In genomic region chr19:52197964-52198363, GRCh38 we compare ENCODE assay signal across 19 cellular contexts.
"Had no signal": no experiment of that assay in that cellular context is flagged by ENCODE, and none has a peak within 500 bp of the region (broad histone marks: within the 10 kb centered on the region; RNA-seq: fewer than 3 reads in every experiment).

No MANE protein-coding gene starts in this region.

- H3K4me3 Mint-ChIP-seq: activated CD4-positive, alpha-beta memory T cell treated with anti-CD3 and anti-CD28 coated beads for 36 hours; activated naive CD4-positive, alpha-beta T cell treated with anti-CD3 and anti-CD28 coated beads, Interleukin-2, amount 10 ng/mL, durations not matched to agents 7 days and 5 days; activated naive CD8-positive, alpha-beta T cell treated with anti-CD3 and anti-CD28 coated beads, Interleukin-2, amount 50 U/mL, for 24 hours; dendritic cell treated with granulocyte-macrophage colony-stimulating factor and Interleukin-4, amounts not matched to agents 40 ng/mL and 50 ng/mL, for 4 days; nephron had no signal

- H3K9me3 ChIP-seq: lower lobe of right lung, suprapubic skin, vagina had no signal

- DNase-seq: activated CD4-positive, alpha-beta memory T cell treated with anti-CD3 and anti-CD28 coated beads for 36 hours; activated naive CD4-positive, alpha-beta T cell treated with anti-CD3 and anti-CD28 coated beads, Interleukin-2, amount 10 ng/mL, durations not matched to agents 7 days and 5 days; activated naive CD8-positive, alpha-beta T cell treated with anti-CD3 and anti-CD28 coated beads, Interleukin-2, amount 50 U/mL, for 24 hours; activated T-cell treated with anti-CD3 and anti-CD28 coated beads for 4 hours; aorta; effector CD8-positive, alpha-beta T cell; left colon; lower lobe of right lung; retina; stimulated activated CD4-positive, alpha-beta T cell treated with anti-CD3 and anti-CD28 coated beads, Interleukin-2, amount 100 ng/mL, for 24 hours; stimulated activated naive CD4-positive, alpha-beta T cell treated with Interleukin-2 at 50 U/mL for 16 hours; T-helper 2 cell; trophoblast cell; WERI-Rb-1 had no signal

- ATAC-seq: activated naive CD8-positive, alpha-beta T cell treated with anti-CD3 and anti-CD28 coated beads, Interleukin-2, amount 50 U/mL, for 24 hours; left colon; lower lobe of right lung had no signal

- H3K27ac Mint-ChIP-seq: activated CD4-positive, alpha-beta memory T cell treated with anti-CD3 and anti-CD28 coated beads for 36 hours; activated naive CD4-positive, alpha-beta T cell treated with anti-CD3 and anti-CD28 coated beads, Interleukin-2, amount 10 ng/mL, durations not matched to agents 7 days and 5 days; activated naive CD8-positive, alpha-beta T cell treated with anti-CD3 and anti-CD28 coated beads, Interleukin-2, amount 50 U/mL, for 24 hours; dendritic cell treated with granulocyte-macrophage colony-stimulating factor and Interleukin-4, amounts not matched to agents 40 ng/mL and 50 ng/mL, for 4 days; nephron had no signal

- H3K27me3 ChIP-seq: hepatocyte, suprapubic skin, vagina had no signal

- H3K4me3 ChIP-seq: hepatocyte, lower lobe of right lung, suprapubic skin, vagina had no signal

- H3K9me3 Mint-ChIP-seq: activated CD4-positive, alpha-beta memory T cell treated with anti-CD3 and anti-CD28 coated beads for 36 hours; activated naive CD8-positive, alpha-beta T cell treated with anti-CD3 and anti-CD28 coated beads, Interleukin-2, amount 50 U/mL, for 24 hours; dendritic cell treated with granulocyte-macrophage colony-stimulating factor and Interleukin-4, amounts not matched to agents 40 ng/mL and 50 ng/mL, for 4 days; nephron had no signal

- H3K27ac ChIP-seq: hepatocyte, lower lobe of right lung, suprapubic skin, vagina, WERI-Rb-1 had no signal

- H3K27me3 Mint-ChIP-seq: activated CD4-positive, alpha-beta memory T cell treated with anti-CD3 and anti-CD28 coated beads for 36 hours; activated naive CD4-positive, alpha-beta T cell treated with anti-CD3 and anti-CD28 coated beads, Interleukin-2, amount 10 ng/mL, durations not matched to agents 7 days and 5 days; activated naive CD8-positive, alpha-beta T cell treated with anti-CD3 and anti-CD28 coated beads, Interleukin-2, amount 50 U/mL, for 24 hours; dendritic cell treated with granulocyte-macrophage colony-stimulating factor and Interleukin-4, amounts not matched to agents 40 ng/mL and 50 ng/mL, for 4 days had no signal
